8 cellular contexts compared by ENCODE assay signal in genomic region chr11:59173080-59173963, GRCh38. TPM values are rescaled to one million over a fixed set of nuclear protein-coding genes. Genes with fewer than 3 reads are reported as not detected.
DNase-seq lines count a peak whose midpoint lies in the region; ATAC-seq, FAIRE-seq and TF ChIP-seq lines count a peak whose summit lies in the region.

No MANE protein-coding gene starts in this region.

- no peaks in the 10 kb centered on the region for H3K27me3 ChIP-seq in IMR-90 (ENCODE audit: control insufficient read depth, insufficient read depth, low read length)
- H3K27me3 ChIP-seq in astrocyte (ENCODE audit: insufficient read depth, low read length): peaks cover 45% of the 10 kb centered on the region
- peaks cover 6 to 11% (median 9%) of the 10 kb centered on the region in 3 donors for H3K27me3 ChIP-seq in skeletal muscle tissue (ENCODE audit: control insufficient read depth in 3 of 3, insufficient read depth in 3 of 3, low read length in 3 of 3)
- H3K27me3 ChIP-seq in BE2C: peaks cover 14% of the 10 kb centered on the region

- no peak for TF ChIP-seq POLR2A in IMR-90 (IDR thresholded peaks at IDR 0.05; ENCODE audit: low read depth, low read length)

- H3K4ac ChIP-seq in IMR-90 (ENCODE audit: low read depth, low read length): peak overlapping the region; percentile 78

- peak overlapping the region; percentile 94 for H3K4me3 Mint-ChIP-seq in astrocyte (ENCODE audit: unreplicated experiment)
- H3K4me3 Mint-ChIP-seq in immature natural killer cell: peak overlapping the region; percentile 84 to 92 (median 90)

- peak overlapping the region; percentile 63 for H2BK120ac ChIP-seq in IMR-90 (ENCODE audit: low read depth, low read length)

- H3K4me1 ChIP-seq in IMR-90 (ENCODE audit: control insufficient read depth, insufficient read depth, low read length) (peaks cover 11% of the 10 kb centered on the region), astrocyte (ENCODE audit: insufficient read depth, low read length) (peaks cover 11% of the 10 kb centered on the region), skeletal muscle tissue (ENCODE audit: control insufficient read depth in 3 of 3, insufficient read depth in 3 of 3, low read length in 3 of 3) (peaks cover 7 to 17% (median 12%) of the 10 kb centered on the region in 3 donors), BE2C (no peaks in the 10 kb centered on the region)

- H2BK15ac ChIP-seq in IMR-90 (ENCODE audit: low read depth, low read length): peak overlapping the region; percentile 80; the same call in 1 of the 3 replicates

- H2AFZ ChIP-seq in IMR-90 (replicated peaks; ENCODE audit: low read length, poor library complexity) (peak overlapping the region; percentile 92), astrocyte (ENCODE audit: low read depth, low read length) (peak overlapping the region; percentile 64)

- CTCF ChIA-PET in IMR-90 (lab: Yijun Ruan, JAX): interaction anchor here (0.6 to 2.3 kb wide), 4 partner anchors 15 to 1718 kb away, joined by 3 to 12 read pairs (median 3); no protein-coding TSS in a partner anchor

- dilution Hi-C loops in IMR-90 (cut with HindIII; ENCODE audit: low sequenced_read_pairs, unreplicated experiment): no loop called here

- no peak for TF ChIP-seq RAD21 in IMR-90 (IDR thresholded peaks at IDR 0.05; ENCODE audit: low read length)

- intact Hi-C loops in IMR-90 (cut with micrococcal nuclease): loop anchor here (2.0 to 5.0 kb wide), 3 partner anchors 13 to 509 kb away; no protein-coding TSS in a partner anchor

- peak overlapping the region; percentile 61 for H3K18ac ChIP-seq in IMR-90 (ENCODE audit: low read depth, low read length)

- peak overlapping the region; percentile 90 for H3K4me2 ChIP-seq in IMR-90 (ENCODE audit: low read depth, low read length)
- peak overlapping the region; percentile 100 for H3K4me2 ChIP-seq in astrocyte (ENCODE audit: low read length)

- peak overlapping the region; percentile 78 for H2AK5ac ChIP-seq in IMR-90 (ENCODE audit: low read depth, low read length)

- no peak for FAIRE-seq in astrocyte (lab: Jason Lieb, UNC)

- H3K9me3 ChIP-seq in IMR-90 (ENCODE audit: control insufficient read depth, insufficient read depth, low read length) (no peaks in the 10 kb centered on the region), astrocyte (ENCODE audit: insufficient read depth, low read depth, low read length) (no peaks in the 10 kb centered on the region), skeletal muscle tissue (ENCODE audit: control insufficient read depth in 3 of 3, low read length in 3 of 3) (no peaks in the 10 kb centered on the region), BE2C (no peaks in the 10 kb centered on the region)

- peak overlapping the region; percentile 85 for H2AK9ac ChIP-seq in IMR-90 (replicated peaks; ENCODE audit: low read depth, low read length, poor library complexity)

- 0 out of 2 replicates have a peak, but pooled peaks cover 2% of the 10 kb centered on the region for H3K36me3 ChIP-seq in IMR-90 (ENCODE audit: control insufficient read depth, insufficient read depth, low read length)
- no peaks in the 10 kb centered on the region for H3K36me3 ChIP-seq in astrocyte (ENCODE audit: insufficient read depth, low read length)
- H3K36me3 ChIP-seq in skeletal muscle tissue (ENCODE audit: control insufficient read depth in 3 of 3, insufficient read depth in 3 of 3, low read length in 3 of 3): no peaks in the 10 kb centered on the region
- no peaks in the 10 kb centered on the region for H3K36me3 ChIP-seq in BE2C

- H2BK5ac ChIP-seq in IMR-90 (ENCODE audit: low read depth, low read length, poor library complexity, severe bottlenecking): peak overlapping the region; percentile 48

- peaks cover 7% of the 10 kb centered on the region; the same call in 1 of the 2 replicates for H3K9me1 ChIP-seq in IMR-90 (ENCODE audit: insufficient read depth, low read length)

- H3K9ac ChIP-seq in IMR-90 (ENCODE audit: low read depth, low read length) (peak overlapping the region; percentile 68), astrocyte (ENCODE audit: low read length) (peak overlapping the region; percentile 28), skeletal muscle tissue (ENCODE audit: low read depth in 1 of 3, low read length in 3 of 3) (peak overlapping the region in 2 of 3 donors; percentile 48 to 50)

- H3K79me2 ChIP-seq in astrocyte (ENCODE audit: insufficient read depth, low read length): no peaks in the 10 kb centered on the region

- H4K20me1 ChIP-seq in IMR-90 (ENCODE audit: insufficient read depth, low read length): peaks cover 5% of the 10 kb centered on the region; the same call in 1 of the 2 replicates
- no peaks in the 10 kb centered on the region for H4K20me1 ChIP-seq in astrocyte (ENCODE audit: insufficient read depth, low read length)

- H3K4me1 Mint-ChIP-seq in astrocyte (ENCODE audit: low read depth, unreplicated experiment) (peaks cover 21% of the 10 kb centered on the region), immature natural killer cell (peaks cover 6 to 8% of the 10 kb centered on the region in 2 donors)

- in situ Hi-C loops in IMR-90 (cut with MboI; ENCODE audit: low sequenced_read_pairs): no loop called here

- peak overlapping the region; percentile 60 for H3K56ac ChIP-seq in IMR-90 (ENCODE audit: extremely low read depth, insufficient read depth, low read length)

- H4K8ac ChIP-seq in IMR-90 (ENCODE audit: low read depth in 2 of 2, low read length in 2 of 2): peak overlapping the region; percentile 80

- H3K36me3 Mint-ChIP-seq in astrocyte (ENCODE audit: low read depth, unreplicated experiment) (peaks cover 2% of the 10 kb centered on the region), immature natural killer cell (no peaks in the 10 kb centered on the region)

- peak overlapping the region; percentile 86 for H4K91ac ChIP-seq in IMR-90 (ENCODE audit: insufficient read depth, low read depth, low read length)

- POLR2A ChIA-PET in IMR-90 (lab: Charles Lee; ENCODE audit: unreplicated experiment): no interaction called here

- H3K14ac ChIP-seq in IMR-90 (replicated peaks; ENCODE audit: low read depth, low read length): peak overlapping the region; percentile 86

- H3K4me3 ChIP-seq in IMR-90 (ENCODE audit: insufficient read depth, low read depth, low read length): peak overlapping the region; percentile 54
- peak overlapping the region; percentile 41 for H3K4me3 ChIP-seq in astrocyte (ENCODE audit: insufficient read depth, low read depth, low read length)
- peak overlapping the region; percentile 69 to 81 (median 70) for H3K4me3 ChIP-seq in skeletal muscle tissue (ENCODE audit: low read length in 3 of 3)
- H3K4me3 ChIP-seq in BE2C (ENCODE audit: low read depth, low read length): no peak overlapping the region

- peak overlapping the region; percentile 61 for H3K27ac ChIP-seq in IMR-90 (ENCODE audit: insufficient read depth, low read length)
- H3K27ac ChIP-seq in astrocyte (ENCODE audit: low read depth, low read length): no peak overlapping the region
- H3K27ac ChIP-seq in skeletal muscle tissue (ENCODE audit: low read depth, low read length): peak overlapping the region; percentile 12

- H2BK20ac ChIP-seq in IMR-90 (ENCODE audit: low read depth, low read length): no peak overlapping the region

- H4K5ac ChIP-seq in IMR-90 (ENCODE audit: low read depth, low read length): peak overlapping the region; percentile 19; the same call in 1 of the 2 replicates

- H3K27ac Mint-ChIP-seq in astrocyte (ENCODE audit: unreplicated experiment): peak overlapping the region; percentile 86
- H3K27ac Mint-ChIP-seq in immature natural killer cell: peak overlapping the region in 4 of 6 donors; percentile 25 to 67 (median 48)

- TF ChIP-seq CTCF in IMR-90 (conservative IDR thresholded peaks at IDR 0.05; ENCODE audit: low read depth, low read length) (no peak), astrocyte (IDR thresholded peaks at IDR 0.05; ENCODE audit: insufficient read depth, low read depth, low read length) (no peak), BE2C (IDR thresholded peaks at IDR 0.05; ENCODE audit: low read depth, low read length) (no peak)

- WGBS in IMR-90 (ENCODE audit: extremely low coverage in 2 of 2, insufficient read length in 1 of 2), 2 experiments: 0% methylated on average over 5 of the region's 37 CpGs; no CpG with 5 or more reads in 1 of the 2 experiments

- H3K9me3 Mint-ChIP-seq in astrocyte (ENCODE audit: unreplicated experiment) (no peaks in the 10 kb centered on the region), immature natural killer cell (no peaks in the 10 kb centered on the region)

- DNase-seq in NCI-H1417 (lab: John Stamatoyannopoulos, UW): peak in 2 of 3 experiments; percentile 48 to 68
- DNase-seq in NCI-H1417 treated with DMSO at 0.1 percent for 48 hours (lab: John Stamatoyannopoulos, UW): no peak
- DNase-seq in IMR-90: peak; percentile 30
- DNase-seq in astrocyte (ENCODE audit: low read depth): peak; percentile 12
- peak in 1 of 3 donors; percentile 19 for DNase-seq in immature natural killer cell
- no peak for DNase-seq in foreskin melanocyte
- DNase-seq in BE2C: no peak

- peak overlapping the region; percentile 66; the same call in 1 of the 2 replicates for H3K23ac ChIP-seq in IMR-90 (ENCODE audit: low read depth, low read length)

- peaks cover 0 to 16% of the 10 kb centered on the region in 2 experiments; a peak in 2 of 4 replicates for H3K79me1 ChIP-seq in IMR-90 (ENCODE audit: low read depth in 1 of 2, low read length in 2 of 2)

- no peaks in the 10 kb centered on the region for H3K27me3 Mint-ChIP-seq in astrocyte (ENCODE audit: low read depth, unreplicated experiment)
- H3K27me3 Mint-ChIP-seq in immature natural killer cell (ENCODE audit: low read depth in 3 of 3): peaks cover 6 to 8% (median 7%) of the 10 kb centered on the region in 3 donors

- no TSS peak for BruUV-seq in IMR-90 (replicated peaks; lab: Mats Ljungman, UMichigan)

- ATAC-seq in IMR-90 (ENCODE audit: low read depth): peak; percentile 19

RNA-seq across cellular contexts. Expression of gene DTX4, which starts 1.4 kb away (rescaled TPM):
- total RNA-seq in IMR-90 (2012; rRNA removed) (2.5 and 2.7 TPM in 2 replicates), astrocyte (16.1 and 19.5 TPM in 2 replicates), skeletal muscle tissue (9.9 TPM)
- polyA plus RNA-seq in IMR-90 (2012; rRNA removed) (3.0 and 3.1 TPM in 2 replicates), immature natural killer cell (1 to 10 TPM in 1 of 3 donors, under 1 TPM in 2; 0.16 to 1.2 (median 0.22) TPM)
- polyA plus RNA-seq in IMR-90 (2012; cell fraction: cytosol; rRNA removed): 1.1 and 1.5 TPM in 2 replicates
- polyA plus RNA-seq in IMR-90 (2012; cell fraction: nucleus; rRNA removed; ENCODE audit: low replicate concordance): 3.8 and 4.2 TPM in 2 replicates
- 0.31 TPM for polyA plus RNA-seq in BE2C (2012; ENCODE audit: insufficient read depth, insufficient read length, low read depth)

RNA-seq across cellular contexts. Expression of gene FAM111A, which starts 30.7 kb away (rescaled TPM):
- total RNA-seq in IMR-90 (2012; rRNA removed) (36.4 and 46.1 TPM in 2 replicates), astrocyte (11.1 and 13.1 TPM in 2 replicates), skeletal muscle tissue (17.2 TPM)
- polyA plus RNA-seq in IMR-90 (2012; rRNA removed) (14.4 and 19.9 TPM in 2 replicates), immature natural killer cell (10 to 100 TPM; 28.6 to 41.8 (median 31.2) TPM)
- 2.2 and 3.0 TPM in 2 replicates for polyA plus RNA-seq in IMR-90 (2012; cell fraction: cytosol; rRNA removed)
- 14.9 and 66.0 TPM in 2 replicates for polyA plus RNA-seq in IMR-90 (2012; cell fraction: nucleus; rRNA removed; ENCODE audit: low replicate concordance)
- polyA plus RNA-seq in BE2C (2012; ENCODE audit: insufficient read depth, insufficient read length, low read depth): 0.31 TPM

RNA-seq across cellular contexts. Expression of gene MPEG1, which starts 39.4 kb away (rescaled TPM):
- total RNA-seq in IMR-90 (2012; rRNA removed) (not detected in 2 replicates), astrocyte (not detected in 2 replicates), skeletal muscle tissue (11.0 TPM)
- polyA plus RNA-seq in IMR-90 (2012; rRNA removed) (not detected in 2 replicates), immature natural killer cell (10 to 100 TPM in 1 of 3 donors, 1 to 10 TPM in 2; 1.7 to 13.2 (median 7.1) TPM)
- not detected in 2 replicates for polyA plus RNA-seq in IMR-90 (2012; cell fraction: cytosol; rRNA removed)
- not detected in 2 replicates for polyA plus RNA-seq in IMR-90 (2012; cell fraction: nucleus; rRNA removed; ENCODE audit: low replicate concordance)
- polyA plus RNA-seq in BE2C (2012; ENCODE audit: insufficient read depth, insufficient read length, low read depth): not detected

Comparison
In these comparisons a context has a peak if more than half of its experiments do, and no peak if none do; other contexts are left out.
1. DNase-seq: peak in NCI-H1417 (2 of 3), IMR-90 (single experiment) and astrocyte (single experiment); none in NCI-H1417 treated with DMSO at 0.1 percent for 48 hours (single experiment), foreskin melanocyte (single experiment) and BE2C (single experiment).
2. RNA of gene MPEG1, which starts 39.4 kb away (total RNA-seq): 11.0 TPM in skeletal muscle tissue (single experiment); not detected in IMR-90 and not detected in astrocyte; every median in the first group is over 10 times any median in the second.
3. Peak in every context shown above with its lines, with median percentiles within 50 percentile points of each other: H3K9ac ChIP-seq.